14 cellular contexts compared by ENCODE assay signal in the genomic region with DNA sequence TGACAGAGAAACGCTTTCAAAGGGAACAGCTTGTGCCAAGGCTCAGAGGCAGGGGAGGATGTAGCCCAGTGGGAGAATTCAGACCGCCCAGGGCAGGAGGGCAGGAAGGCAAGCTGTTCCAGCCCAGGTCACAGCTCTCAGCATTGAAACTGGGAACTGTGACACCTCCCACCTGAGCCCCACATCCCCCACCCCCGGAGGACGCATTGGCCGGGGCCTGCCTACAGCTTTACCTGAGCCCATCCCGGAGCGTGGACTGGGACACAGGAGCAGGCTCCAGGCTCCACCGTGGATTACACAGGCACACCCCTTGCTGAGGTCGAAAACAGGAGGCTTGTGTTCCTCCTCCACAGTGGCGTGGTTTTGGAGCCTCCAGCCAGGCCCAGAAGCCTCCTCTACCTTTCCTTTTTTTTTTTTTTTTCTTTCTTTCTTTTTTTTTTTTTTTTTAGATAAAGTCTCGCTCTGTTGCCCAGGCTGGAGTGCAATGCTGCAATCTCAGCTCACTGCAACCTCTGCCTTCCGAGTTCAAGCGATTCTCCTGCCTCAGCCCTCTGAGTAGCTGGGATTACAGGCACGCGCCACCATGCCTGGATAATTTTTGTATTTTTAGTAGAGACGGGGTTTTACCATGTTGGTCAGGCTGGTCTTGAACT. TPM values are rescaled to one million over a fixed set of nuclear protein-coding genes. Genes with fewer than 3 reads are reported as not detected.
DNase-seq lines count a peak whose midpoint lies in the region; ATAC-seq and TF ChIP-seq lines count a peak whose summit lies in the region.
"Not testable (repeated sequence)": the region's sequence is repeated elsewhere in the genome, so short reads cannot be mapped to it uniquely, and the experiment has no call there.
"Had no signal": no experiment of that assay in that cellular context is flagged by ENCODE, and none has a peak within 500 bp of the region (broad histone marks: within the 10 kb centered on the region; RNA-seq: fewer than 3 reads in every experiment).

No MANE protein-coding gene starts in this region.

- not testable (repeated sequence) for H3K36me3 ChIP-seq in endodermal cell (ENCODE audit: control insufficient read depth, insufficient read depth, low read length); neural progenitor cell; sigmoid colon

- CTCF ChIA-PET in WTC11 (lab: Charles Lee), result interaction anchor here (0.5 to 1.3 kb wide), 5 partner anchors 9 to 225 kb away, joined by 3 to 5 read pairs (median 3); no protein-coding TSS in a partner anchor

- intact Hi-C loops in sigmoid colon (cut with DNase I), result not testable (repeated sequence)

- DNase-seq in GM10266 (ENCODE audit: extremely low spot score) (peak; percentile 2), NCI-H69 (lab: John Stamatoyannopoulos, UW) (peak; percentile 51), WTC11 (ENCODE audit: low spot score) (peak; percentile 24), endodermal cell (peak; percentile 57), left kidney (ENCODE audit: low read depth, low spot score) (peak; percentile 50), sigmoid colon (peak; percentile 41)
- DNase-seq in neural progenitor cell (ENCODE audit: low spot score), result not testable (repeated sequence)

- H3K4me3 Mint-ChIP-seq in WTC11, endodermal cell, neural progenitor cell: not testable (repeated sequence)

- not testable (repeated sequence) for H3K27ac Mint-ChIP-seq in WTC11, endodermal cell
- peak overlapping the region; percentile 26 for H3K27ac Mint-ChIP-seq in neural progenitor cell

- H3K4me2 ChIP-seq in neural progenitor cell, result not testable (repeated sequence)

- not testable (repeated sequence) for H4K20me1 ChIP-seq in neural progenitor cell (ENCODE audit: low read depth)

- peak overlapping the region; percentile 5 for H2AFZ ChIP-seq in neural progenitor cell (replicated peaks)

- POLR2A ChIA-PET in WTC11 (lab: Charles Lee), result not testable (repeated sequence)

- H3K27ac ChIP-seq in endodermal cell (ENCODE audit: low read depth, low read length); neural progenitor cell; sigmoid colon: not testable (repeated sequence)

- H3K9ac ChIP-seq in endodermal cell (ENCODE audit: extremely low read depth, low read length, poor library complexity, severe bottlenecking); neural progenitor cell: not testable (repeated sequence)

- H3K4me1 ChIP-seq in endodermal cell (ENCODE audit: control insufficient read depth, insufficient read depth, low read length); neural progenitor cell; sigmoid colon: not testable (repeated sequence)

- H3K9me3 ChIP-seq in endodermal cell (ENCODE audit: control insufficient read depth, low read length), result peaks cover 19% of the 10 kb centered on the region
- H3K9me3 ChIP-seq in neural progenitor cell (ENCODE audit: low read depth); sigmoid colon: not testable (repeated sequence)

- H3K79me2 ChIP-seq in neural progenitor cell (ENCODE audit: low read depth), result not testable (repeated sequence)

- TF ChIP-seq POLR2A in sigmoid colon (IDR thresholded peaks at IDR 0.05), result not testable (repeated sequence)

- not testable (repeated sequence) for H3K36me3 Mint-ChIP-seq in WTC11; endodermal cell (ENCODE audit: low read depth); neural progenitor cell

- not testable (repeated sequence) for H3K27me3 ChIP-seq in endodermal cell (ENCODE audit: control insufficient read depth, insufficient read depth, low read length, poor library complexity, severe bottlenecking); neural progenitor cell; sigmoid colon

- H3F3A ChIP-seq in neural progenitor cell (ENCODE audit: low read depth), result not testable (repeated sequence)

- not testable (repeated sequence) for TF ChIP-seq EP300 in sigmoid colon (IDR thresholded peaks at IDR 0.05)

- not testable (repeated sequence) for H3K27me3 Mint-ChIP-seq in WTC11 (ENCODE audit: low read depth); neural progenitor cell (ENCODE audit: insufficient read depth, low read depth)
- peaks cover 10% of the 10 kb centered on the region for H3K27me3 Mint-ChIP-seq in endodermal cell (ENCODE audit: insufficient read depth)

- WGBS in endodermal cell (ENCODE audit: insufficient coverage in 1 of 2, insufficient read length in 1 of 2), 2 experiments, result 90 to 91% methylated on average over 4 to 14 of the region's 16 CpGs
- WGBS in sigmoid colon, 2 donors, result 76 to 81% methylated on average over 16 of the region's 16 CpGs

- not testable (repeated sequence) for H3K4me1 Mint-ChIP-seq in WTC11, endodermal cell, neural progenitor cell

- TF ChIP-seq CTCF in GM10266 (IDR thresholded peaks at IDR 0.05; ENCODE audit: control insufficient read depth, insufficient read depth, low read depth, missing control alignments); WTC11 (IDR thresholded peaks at IDR 0.05); endodermal cell (conservative IDR thresholded peaks at IDR 0.05); neural progenitor cell (IDR thresholded peaks at IDR 0.05); sigmoid colon (IDR thresholded peaks at IDR 0.05): not testable (repeated sequence)

- peak; percentile 59 for ATAC-seq in WTC11

- peaks cover 22% of the 10 kb centered on the region for H3K9me3 Mint-ChIP-seq in WTC11
- H3K9me3 Mint-ChIP-seq in endodermal cell, neural progenitor cell: not testable (repeated sequence)

- not testable (repeated sequence) for H3K4me3 ChIP-seq in endodermal cell (ENCODE audit: low read length); neural progenitor cell; sigmoid colon

RNA-seq across cellular contexts. Expression of gene PGA3, which starts 9.1 kb away (rescaled TPM):
- total RNA-seq in WTC11 (2021), result 0.20 to 0.37 TPM in 2 of 3 replicates, not detected in the other
- total RNA-seq in endodermal cell, result not detected
- polyA plus RNA-seq in endodermal cell (2013, experiment 1 of 2), result 0.21 TPM
- polyA plus RNA-seq in endodermal cell (2013, experiment 2 of 2), result 0.46 TPM
- total RNA-seq in neural progenitor cell (ENCODE audit: low replicate concordance), result 0.28 TPM in 1 of 2 replicates, not detected in the other
- 1 to 10 TPM in 1 of 4 donors, under 1 TPM in 1, not detected in 2; 0.33 to 2.5 TPM for total RNA-seq in sigmoid colon
- 10 to 100 TPM in 2 of 3 donors, under 1 TPM in 1; 0.06 to 25.2 (median 14.3) TPM for polyA plus RNA-seq in sigmoid colon
- total RNA-seq: A673; CD8-positive, alpha-beta T cell; GM12878; GM23248; HT-29 had no signal
- polyA plus RNA-seq: BJ, GM12878, GM23248, IMR-90 had no signal

RNA-seq across cellular contexts. Expression of gene PGA4, which starts 27.9 kb away (rescaled TPM):
- total RNA-seq in WTC11 (2021), result 0.32 to 1.3 TPM in 2 of 3 replicates, not detected in the other
- under 1 TPM in 1 of 2 donors, not detected in 1; 0.62 TPM for total RNA-seq in endodermal cell
- polyA plus RNA-seq in endodermal cell (2013, experiment 1 of 2), result 0.21 TPM
- polyA plus RNA-seq in endodermal cell (2013, experiment 2 of 2), result not detected
- total RNA-seq in neural progenitor cell (ENCODE audit: low replicate concordance), result 0.31 and 0.41 TPM in 2 replicates
- 1 to 10 TPM in 2 of 4 donors, not detected in 2; 2.5 to 4.3 TPM for total RNA-seq in sigmoid colon
- 10 to 100 TPM in 1 of 3 donors, 1 to 10 TPM in 1, under 1 TPM in 1; 0.26 to 27.6 (median 5.3) TPM for polyA plus RNA-seq in sigmoid colon
- total RNA-seq: A673; CD8-positive, alpha-beta T cell; GM12878; GM23248; HT-29; IMR-90 had no signal
- polyA plus RNA-seq: BJ, GM12878, IMR-90 had no signal

RNA-seq across cellular contexts. Expression of gene VPS37C, which starts 33.0 kb away (rescaled TPM):
- 22.2 to 23.9 TPM (median 23.4 TPM) in 3 replicates for total RNA-seq in WTC11 (2021)
- 10 to 100 TPM; 23.9 to 26.7 TPM for total RNA-seq in endodermal cell
- 23.6 TPM for polyA plus RNA-seq in endodermal cell (2013, experiment 1 of 2)
- polyA plus RNA-seq in endodermal cell (2013, experiment 2 of 2), result 20.3 TPM
- total RNA-seq in neural progenitor cell (ENCODE audit: low replicate concordance), result 9.9 and 19.9 TPM in 2 replicates
- 10 to 100 TPM in 3 of 4 donors, 1 to 10 TPM in 1; 8.6 to 25.4 (median 18.5) TPM for total RNA-seq in sigmoid colon
- polyA plus RNA-seq in sigmoid colon, result 10 to 100 TPM; 16.9 to 19.3 (median 18.6) TPM

RNA-seq across cellular contexts. Expression of gene PGA5, which starts 46.7 kb away (rescaled TPM):
- 0.16 to 0.35 TPM (median 0.30 TPM) in 3 replicates for total RNA-seq in WTC11 (2021)
- total RNA-seq in endodermal cell, result under 1 TPM; 0.75 to 0.93 TPM
- polyA plus RNA-seq in endodermal cell (2013, experiment 1 of 2), result 0.25 TPM
- 0.54 TPM for polyA plus RNA-seq in endodermal cell (2013, experiment 2 of 2)
- total RNA-seq in neural progenitor cell (ENCODE audit: low replicate concordance), result 0.19 TPM in 1 of 2 replicates, not detected in the other
- 1 to 10 TPM in 1 of 4 donors, not detected in 3; 2.1 TPM for total RNA-seq in sigmoid colon
- polyA plus RNA-seq in sigmoid colon, result 1 to 10 TPM in 2 of 3 donors, not detected in 1; 1.2 to 1.8 TPM
- total RNA-seq: A673; CD8-positive, alpha-beta T cell; GM12878; GM23248; HT-29; IMR-90 had no signal
- polyA plus RNA-seq: BJ, GM12878, GM23248, IMR-90 had no signal
